In the genomic region with DNA sequence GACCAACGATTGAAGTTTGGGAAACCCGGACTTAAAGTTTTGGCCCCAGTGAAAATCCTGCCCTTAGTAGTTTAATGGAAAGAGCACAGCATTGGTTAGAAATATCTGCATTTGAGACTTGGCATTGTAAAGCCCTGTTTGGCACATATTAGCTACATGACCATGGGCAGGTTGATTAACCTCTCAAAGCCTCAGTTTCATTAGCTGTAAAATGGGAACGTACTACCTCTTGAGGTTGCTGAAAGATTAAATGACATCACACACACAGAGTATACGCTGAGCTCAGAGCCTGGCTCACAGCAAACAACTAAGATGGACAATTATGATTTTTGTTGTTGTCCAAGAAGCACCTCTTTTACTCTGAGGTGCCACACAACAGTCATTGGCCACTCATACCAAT, we compare ENCODE assay signal across 17 cellular contexts.
"Had no signal": no experiment of that assay in that cellular context is flagged by ENCODE, and none has a peak within 500 bp of the region (broad histone marks: within the 10 kb centered on the region; RNA-seq: fewer than 3 reads in every experiment).

No MANE protein-coding gene starts in this region.

- H3K27me3 ChIP-seq: colonic mucosa, heart left ventricle, ovary, right atrium auricular region, testis, tibial nerve had no signal

- H3K9me3 Mint-ChIP-seq: natural killer cell; stimulated activated naive CD8-positive, alpha-beta T cell treated with anti-CD3 and anti-CD28 coated beads, Interleukin-15, Interleukin-2, amounts not matched to agents 100 ng/mL and 50 ng/mL, for 24 hours had no signal

- H3K4me1 ChIP-seq: colonic mucosa had no signal

- H3K4me3 ChIP-seq: colonic mucosa, heart left ventricle, ovary, right atrium auricular region, testis, tibial nerve had no signal

- H3K27ac Mint-ChIP-seq: natural killer cell; stimulated activated memory B cell treated with anti-CD40 and anti-IgM and Interleukin-4, amounts not matched to agents 10 μg/mL and 1 μg/mL and 100 μg/mL, for 72 hours; stimulated activated naive CD8-positive, alpha-beta T cell treated with anti-CD3 and anti-CD28 coated beads, Interleukin-15, Interleukin-2, amounts not matched to agents 100 ng/mL and 50 ng/mL, for 24 hours had no signal

- H3K36me3 Mint-ChIP-seq: natural killer cell; stimulated activated memory B cell treated with anti-CD40 and anti-IgM and Interleukin-4, amounts not matched to agents 10 μg/mL and 1 μg/mL and 100 μg/mL, for 72 hours had no signal

- DNase-seq: colonic mucosa; dermis blood vessel endothelial cell; foreskin melanocyte; heart left ventricle; hippocampal formation; mammary epithelial cell; natural killer cell; ovary; stimulated activated CD4-positive, alpha-beta T cell treated with anti-CD3 and anti-CD28 coated beads, Interleukin-15, amount 100 ng/mL, for 24 hours; stimulated activated CD4-positive, alpha-beta T cell treated with anti-CD3 and anti-CD28 coated beads, Interleukin-1b, Interleukin-23, amount 100 ng/mL, for 48 hours; stimulated activated CD4-positive, alpha-beta T cell treated with anti-CD3 and anti-CD28 coated beads, Interleukin-4, amount 100 ng/mL, for 24 hours; testis had no signal

- H3K9me3 ChIP-seq: colonic mucosa, ovary, testis had no signal

- H3K36me3 ChIP-seq: colonic mucosa, heart left ventricle, ovary, right atrium auricular region, tibial nerve had no signal

- H3K27me3 Mint-ChIP-seq: stimulated activated naive CD8-positive, alpha-beta T cell treated with anti-CD3 and anti-CD28 coated beads, Interleukin-15, Interleukin-2, amounts not matched to agents 100 ng/mL and 50 ng/mL, for 24 hours had no signal

- H3K4me3 Mint-ChIP-seq: natural killer cell; neural crest cell; stimulated activated memory B cell treated with anti-CD40 and anti-IgM and Interleukin-4, amounts not matched to agents 10 μg/mL and 1 μg/mL and 100 μg/mL, for 72 hours; stimulated activated naive CD8-positive, alpha-beta T cell treated with anti-CD3 and anti-CD28 coated beads, Interleukin-15, Interleukin-2, amounts not matched to agents 100 ng/mL and 50 ng/mL, for 24 hours had no signal

- H3K4me1 Mint-ChIP-seq: stimulated activated memory B cell treated with anti-CD40 and anti-IgM and Interleukin-4, amounts not matched to agents 10 μg/mL and 1 μg/mL and 100 μg/mL, for 72 hours had no signal

- ATAC-seq: heart left ventricle; natural killer cell; stimulated activated memory B cell treated with anti-CD40 and anti-IgM and Interleukin-4, amounts not matched to agents 10 μg/mL and 1 μg/mL and 100 μg/mL, for 72 hours had no signal

- H3K27ac ChIP-seq: colonic mucosa, ovary had no signal
